Comparison of ENCODE assay signal across 1 cellular context in genomic region chr3:50239649-50240048, GRCh38.
TF ChIP-seq lines count a peak whose summit lies in the region.

No MANE protein-coding gene starts in this region.

TF ChIP-seq in WTC11, 78 proteins besides CTCF, POLR2A, EP300 and RAD21 (continued from another document):
- TF ChIP-seq USF1 (CRISPR knock-in tag; IDR thresholded peaks at IDR 0.05): no peak
- no peak for TF ChIP-seq SOX15 (CRISPR knock-in tag; IDR thresholded peaks at IDR 0.05)
TF ChIP-seq in WTC11: peak in this region for 0.
